16 cellular contexts compared by ENCODE assay signal in the genomic region with DNA sequence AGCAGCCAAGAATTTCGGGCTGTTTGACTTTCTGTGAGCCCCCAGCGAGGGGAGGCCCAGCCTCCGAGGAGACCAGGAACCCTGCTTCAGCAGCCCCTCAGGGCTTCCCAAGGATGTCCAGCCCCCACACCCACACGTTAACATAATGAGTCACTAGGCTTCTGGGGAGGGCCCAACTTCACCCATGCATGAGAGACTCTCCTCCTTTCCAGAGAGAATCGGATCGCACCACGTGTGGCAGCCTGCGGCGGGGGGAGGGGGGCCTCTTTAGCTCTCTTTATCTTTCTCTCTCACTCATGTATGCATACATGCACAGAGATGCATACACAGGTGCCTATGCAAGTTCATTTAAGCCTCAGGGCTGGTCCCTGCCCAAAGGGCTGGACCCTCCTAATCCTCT. TPM values are rescaled to one million over a fixed set of nuclear protein-coding genes. Genes with fewer than 3 reads are reported as not detected.
DNase-seq lines count a peak whose midpoint lies in the region; ATAC-seq, FAIRE-seq and TF ChIP-seq lines count a peak whose summit lies in the region.
"Had no signal": no experiment of that assay in that cellular context is flagged by ENCODE, and none has a peak within 500 bp of the region (broad histone marks: within the 10 kb centered on the region; RNA-seq: fewer than 3 reads in every experiment).

No MANE protein-coding gene starts in this region.

- peaks cover 29% of the 10 kb centered on the region for H3K79me1 ChIP-seq in mesenchymal stem cell (replicated peaks; ENCODE audit: low read length, poor library complexity, severe bottlenecking)

- H3K27ac ChIP-seq in K562 (ENCODE audit: extremely low read depth, low read depth, low read length) (peak overlapping the region; percentile 56; the same call in 2 of the 3 replicates), mesenchymal stem cell (ENCODE audit: low read length, poor library complexity, severe bottlenecking) (peak overlapping the region; percentile 84)
- H3K27ac ChIP-seq: BLaER1, KMS-11, ovary had no signal

- H3K9me3 ChIP-seq in K562 (replicated peaks; ENCODE audit: control insufficient read depth, insufficient read depth, low read depth, low read length) (no peaks in the 10 kb centered on the region), mesenchymal stem cell (ENCODE audit: control insufficient read depth, low read length) (no peaks in the 10 kb centered on the region)
- H3K9me3 ChIP-seq: BLaER1, ovary had no signal

- H3K36me3 ChIP-seq in K562 (ENCODE audit: control insufficient read depth, insufficient read depth, low read length) (peaks cover 68% of the 10 kb centered on the region), mesenchymal stem cell (ENCODE audit: control insufficient read depth in 1 of 2, insufficient read depth in 2 of 2, low read depth in 1 of 2, low read length in 2 of 2) (peaks cover 36 to 44% of the 10 kb centered on the region in 2 experiments)
- H3K36me3 ChIP-seq: ovary had no signal

- no peak overlapping the region for H3K14ac ChIP-seq in mesenchymal stem cell (ENCODE audit: low read length in 2 of 2)

- H3K79me2 ChIP-seq in K562 (ENCODE audit: control insufficient read depth, insufficient read depth, low read length), result peaks cover 21% of the 10 kb centered on the region

- peak overlapping the region; percentile 87 for H2AK5ac ChIP-seq in mesenchymal stem cell (ENCODE audit: low read length, severe bottlenecking)

- 0 out of 2 replicates have a peak, but pooled peaks cover under 1% of the 10 kb centered on the region for H4K20me1 ChIP-seq in K562 (replicated peaks; ENCODE audit: control insufficient read depth, insufficient read depth, low read length)

- peak overlapping the region; percentile 10; the same call in 1 of the 2 replicates for H3K4me2 ChIP-seq in K562 (ENCODE audit: insufficient read depth, low read length)
- H3K4me2 ChIP-seq in mesenchymal stem cell (ENCODE audit: low read length, poor library complexity, severe bottlenecking), result no peak overlapping the region
- H3K4me2 ChIP-seq: BLaER1, GM23338, KMS-11 had no signal

- no peak overlapping the region for H4K91ac ChIP-seq in mesenchymal stem cell (ENCODE audit: low read length)

- no peak overlapping the region for H2BK15ac ChIP-seq in mesenchymal stem cell (ENCODE audit: low read depth, poor library complexity, severe bottlenecking)

- TF ChIP-seq POLR2A in K562 (conservative IDR thresholded peaks at IDR 0.05), result no peak

- H4K8ac ChIP-seq in mesenchymal stem cell (ENCODE audit: low read length), result no peak overlapping the region

- no peak overlapping the region for H2BK12ac ChIP-seq in mesenchymal stem cell (ENCODE audit: low read length in 2 of 2)

- no peak; the same call in 1 of the 2 replicates for TF ChIP-seq EP300 in K562 (IDR thresholded peaks at IDR 0.05; ENCODE audit: low read length)

- H3K9me1 ChIP-seq in K562 (ENCODE audit: control insufficient read depth, insufficient read depth, low read length), result no peaks in the 10 kb centered on the region

- H3K9ac ChIP-seq in K562 (ENCODE audit: insufficient read depth in 1 of 2, low read depth in 2 of 2, low read length in 2 of 2) (peak overlapping the region; percentile 16 to 65; a peak in 3 of 4 replicates), mesenchymal stem cell (ENCODE audit: low read length) (peak overlapping the region; percentile 45)
- H3K9ac ChIP-seq: BLaER1, KMS-11 had no signal

- WGBS in K562 (ENCODE audit: insufficient coverage, low coverage, missing lambda C conversion rate), result 25% methylated on average over 8 of the region's 9 CpGs
- WGBS in mesenchymal stem cell, result 78% methylated on average over 9 of the region's 9 CpGs

- H2BK5ac ChIP-seq in mesenchymal stem cell (ENCODE audit: low read depth, low read length, poor library complexity, severe bottlenecking), result peak overlapping the region; percentile 79

- no peak for TF ChIP-seq CTCF in K562 (IDR thresholded peaks at IDR 0.05 in 2 of 3, conservative IDR thresholded peaks at IDR 0.05 in 1 of 3; ENCODE audit: insufficient read depth in 2 of 3, low read depth in 1 of 3, low read length in 3 of 3)

- H3K27me3 ChIP-seq in K562 (ENCODE audit: control insufficient read depth in 2 of 2, insufficient read depth in 2 of 2, low read length in 2 of 2) (no peaks in the 10 kb centered on the region), mesenchymal stem cell (ENCODE audit: control insufficient read depth in 1 of 2, insufficient read depth in 1 of 2, low read length in 2 of 2) (no peaks in the 10 kb centered on the region)
- H3K27me3 ChIP-seq: BLaER1, ovary had no signal

- BruUV-seq in K562 (replicated peaks; lab: Mats Ljungman, UMichigan), result no TSS peak

- H2AFZ ChIP-seq in K562 (ENCODE audit: low read depth, low read length), result no peak overlapping the region
- H2AFZ ChIP-seq in mesenchymal stem cell (ENCODE audit: low read depth, low read length), result no peak overlapping the region
- H2AFZ ChIP-seq: GM23338 had no signal

- intact Hi-C loops in K562 (cut with micrococcal nuclease), result loop anchor here (5.0 kb wide), 2 partner anchors 34 to 126 kb away; partner anchors contain the start of genes EIF2B5 and PSMD2

- CTCF ChIA-PET in K562 (lab: Yijun Ruan, JAX; ENCODE audit: low intra/inter-chr PET ratio), result no interaction called here

- POLR2A ChIA-PET in K562 (lab: Yijun Ruan, JAX), result interaction anchor here (1.1 to 3.6 kb wide), 4 partner anchors 13 to 27 kb away, joined by 5 to 27 read pairs (median 6); partner anchors contain the start of genes ABCF3 and DVL3

- in situ Hi-C loops in K562 (cut with MboI), result no loop called here

- H3K4me1 ChIP-seq in K562 (replicated peaks in 1 of 2; ENCODE audit: control insufficient read depth in 2 of 2, insufficient read depth in 2 of 2, low read length in 2 of 2), result peaks cover 31 to 32% of the 10 kb centered on the region in 2 experiments; a peak in 4 of 5 replicates
- peaks cover 28% of the 10 kb centered on the region for H3K4me1 ChIP-seq in mesenchymal stem cell (ENCODE audit: control insufficient read depth, insufficient read depth, low read depth, low read length)

- H2BK120ac ChIP-seq in mesenchymal stem cell (ENCODE audit: low read depth, low read length), result no peak overlapping the region

- DNase-seq in COLO829 (ENCODE audit: low spot score) (peak; percentile 88), HK-2 (ENCODE audit: unreplicated experiment) (peak; percentile 82), K562 (ENCODE audit: extremely low read depth in 1 of 4, low spot score in 3 of 4) (peak; percentile 71 to 84 (median 79)), mesenchymal stem cell (peak; percentile 14), COLO668 (lab: John Stamatoyannopoulos, UW; ENCODE audit: unreplicated experiment) (no peak), NCI-H2171 treated with DMSO at 0.1 percent for 48 hours (lab: John Stamatoyannopoulos, UW) (no peak), anterior cingulate cortex (lab: John Stamatoyannopoulos, UW) (no peak)
- DNase-seq: NCI-H2029; stimulated activated naive CD4-positive, alpha-beta T cell treated with Interleukin-2 at 50 U/mL for 16 hours; SW 1271 had no signal

- H3K4ac ChIP-seq in mesenchymal stem cell (ENCODE audit: low read depth in 1 of 2, low read length in 2 of 2), result no peak overlapping the region

- peak; percentile 3; the same call in 2 of the 3 replicates for ATAC-seq in K562
- no peak for ATAC-seq in HG03342 (IDR thresholded peaks at IDR 0.05; ENCODE audit: unreplicated experiment)
- ATAC-seq: GM23338 had no signal

- FAIRE-seq in K562 (lab: Jason Lieb, UNC), result peak; percentile 65

- H3K4me3 ChIP-seq in K562, result no peak overlapping the region
- H3K4me3 ChIP-seq in mesenchymal stem cell (ENCODE audit: insufficient read depth in 1 of 2, low read depth in 1 of 2, low read length in 2 of 2), result peak overlapping the region in 1 of 2 experiments; percentile 37
- H3K4me3 ChIP-seq: BLaER1, GM23338, ovary had no signal

- no peak overlapping the region for H3K18ac ChIP-seq in mesenchymal stem cell (ENCODE audit: low read depth in 1 of 2, low read length in 2 of 2)

- H3K23ac ChIP-seq in mesenchymal stem cell (ENCODE audit: low read length in 2 of 2), result no peak overlapping the region

- TF ChIP-seq RAD21 in K562 (CRISPR knock-in tag; conservative IDR thresholded peaks at IDR 0.05 in 1 of 2, IDR thresholded peaks at IDR 0.05 in 1 of 2), result no peak

RNA-seq across cellular contexts. Expression of gene AP2M1, which starts 3.1 kb away (rescaled TPM):
- total RNA-seq in K562 (2011; cell fraction: chromatin; rRNA removed; ENCODE audit: low replicate concordance), result 357 and 707 TPM in 2 replicates
- 352 and 411 TPM in 2 replicates for total RNA-seq in K562 (2011; cell fraction: nucleolus; rRNA removed)
- 363 and 369 TPM in 2 replicates for total RNA-seq in K562 (2011; cell fraction: nucleoplasm; rRNA removed)
- total RNA-seq in K562 (2014; rRNA removed), result 282 and 320 TPM in 2 replicates
- 277 and 296 TPM in 2 replicates for total RNA-seq in K562 (2014; rRNA removed; fragmentation: Illumina TruSeq; extraction: Trizol)
- total RNA-seq in K562 (2015; rRNA removed; fragmentation: Illumina TruSeq; extraction: Trizol), result 247 and 250 TPM in 2 replicates
- 367 and 385 TPM in 2 replicates for total RNA-seq in K562 (2021)
- polyA plus RNA-seq in K562 (2011; rRNA removed), result 505 and 704 TPM in 2 replicates
- 307 and 406 TPM in 2 replicates for polyA plus RNA-seq in K562 (2011; cell fraction: cytosol; rRNA removed)
- 576 and 635 TPM in 2 replicates for polyA plus RNA-seq in K562 (2011; cell fraction: nucleus; rRNA removed)
- 764 and 803 TPM in 2 replicates for polyA plus RNA-seq in K562 (2012)
- 400 and 440 TPM in 2 replicates for polyA plus RNA-seq in K562 (2014; fragmentation: Illumina TruSeq; extraction: Trizol)
- 100 to 1,000 TPM; 118 to 252 TPM for polyA plus RNA-seq in K562 (2014; fragmentation: Nextera tagmentation; extraction: Ambion mirVana)
- polyA plus RNA-seq in K562 (2014; rRNA removed), result 275 and 325 TPM in 2 replicates
- 381 and 396 TPM in 2 replicates for polyA minus RNA-seq in K562 (2011; rRNA and poly(A)+ RNA removed)
- polyA minus RNA-seq in K562 (2011; cell fraction: cytosol; rRNA and poly(A)+ RNA removed), result 150 and 169 TPM in 2 replicates
- 111 and 158 TPM in 2 replicates for polyA minus RNA-seq in K562 (2011; cell fraction: nucleus; rRNA and poly(A)+ RNA removed)
- 465 TPM for polyA plus RNA-seq in mesenchymal stem cell (2013, experiment 1 of 2)
- 472 TPM for polyA plus RNA-seq in mesenchymal stem cell (2013, experiment 2 of 2)

RNA-seq across cellular contexts. Expression of gene ABCF3, which starts 14.4 kb away (rescaled TPM):
- 203 and 374 TPM in 2 replicates for total RNA-seq in K562 (2011; cell fraction: chromatin; rRNA removed; ENCODE audit: low replicate concordance)
- total RNA-seq in K562 (2011; cell fraction: nucleolus; rRNA removed), result 204 and 235 TPM in 2 replicates
- total RNA-seq in K562 (2011; cell fraction: nucleoplasm; rRNA removed), result 155 and 178 TPM in 2 replicates
- 47.1 and 54.2 TPM in 2 replicates for total RNA-seq in K562 (2014; rRNA removed)
- total RNA-seq in K562 (2014; rRNA removed; fragmentation: Illumina TruSeq; extraction: Trizol), result 17.6 and 20.0 TPM in 2 replicates
- total RNA-seq in K562 (2015; rRNA removed; fragmentation: Illumina TruSeq; extraction: Trizol), result 33.6 and 37.7 TPM in 2 replicates
- 61.9 and 77.9 TPM in 2 replicates for total RNA-seq in K562 (2021)
- 45.1 and 59.3 TPM in 2 replicates for polyA plus RNA-seq in K562 (2011; rRNA removed)
- 54.7 and 103 TPM in 2 replicates for polyA plus RNA-seq in K562 (2011; cell fraction: cytosol; rRNA removed)
- polyA plus RNA-seq in K562 (2011; cell fraction: nucleus; rRNA removed), result 298 and 363 TPM in 2 replicates
- 47.0 and 54.1 TPM in 2 replicates for polyA plus RNA-seq in K562 (2012)
- polyA plus RNA-seq in K562 (2014; fragmentation: Illumina TruSeq; extraction: Trizol), result 51.0 and 57.1 TPM in 2 replicates
- 10 to 100 TPM in 1 of 2 experiments, 1 to 10 TPM in 1; 6.7 to 23.7 TPM for polyA plus RNA-seq in K562 (2014; fragmentation: Nextera tagmentation; extraction: Ambion mirVana)
- 65.0 and 68.5 TPM in 2 replicates for polyA plus RNA-seq in K562 (2014; rRNA removed)
- polyA minus RNA-seq in K562 (2011; rRNA and poly(A)+ RNA removed), result 45.4 and 50.7 TPM in 2 replicates
- 31.0 and 41.5 TPM in 2 replicates for polyA minus RNA-seq in K562 (2011; cell fraction: cytosol; rRNA and poly(A)+ RNA removed)
- polyA minus RNA-seq in K562 (2011; cell fraction: nucleus; rRNA and poly(A)+ RNA removed), result 96.3 and 137 TPM in 2 replicates
- 24.1 TPM for polyA plus RNA-seq in mesenchymal stem cell (2013, experiment 1 of 2)
- polyA plus RNA-seq in mesenchymal stem cell (2013, experiment 2 of 2), result 23.9 TPM

RNA-seq across cellular contexts. Expression of gene DVL3, which starts 16.4 kb away (rescaled TPM):
- total RNA-seq in K562 (2011; cell fraction: chromatin; rRNA removed; ENCODE audit: low replicate concordance), result 88.9 and 157 TPM in 2 replicates
- 73.2 and 83.2 TPM in 2 replicates for total RNA-seq in K562 (2011; cell fraction: nucleolus; rRNA removed)
- total RNA-seq in K562 (2011; cell fraction: nucleoplasm; rRNA removed), result 65.6 and 69.9 TPM in 2 replicates
- total RNA-seq in K562 (2014; rRNA removed) (25.7 and 26.5 TPM in 2 replicates), K562 (2014; rRNA removed; fragmentation: Illumina TruSeq; extraction: Trizol) (8.7 and 9.8 TPM in 2 replicates), K562 (2015; rRNA removed; fragmentation: Illumina TruSeq; extraction: Trizol) (16.0 and 17.2 TPM in 2 replicates), K562 (2021) (54.4 and 57.9 TPM in 2 replicates)
- polyA plus RNA-seq in K562 (2011; rRNA removed) (20.1 and 28.7 TPM in 2 replicates), K562 (2014; fragmentation: Illumina TruSeq; extraction: Trizol) (44.3 and 44.8 TPM in 2 replicates), K562 (2014; fragmentation: Nextera tagmentation; extraction: Ambion mirVana) (1 to 10 TPM; 3.1 to 5.4 TPM), K562 (2014; rRNA removed) (42.8 and 46.6 TPM in 2 replicates)
- polyA plus RNA-seq in K562 (2011; cell fraction: cytosol; rRNA removed), result 24.9 and 26.6 TPM in 2 replicates
- polyA plus RNA-seq in K562 (2011; cell fraction: nucleus; rRNA removed), result 70.4 and 103 TPM in 2 replicates
- 39.3 and 52.8 TPM in 2 replicates for polyA plus RNA-seq in K562 (2012)
- 14.5 and 16.5 TPM in 2 replicates for polyA minus RNA-seq in K562 (2011; rRNA and poly(A)+ RNA removed)
- 29.0 and 36.2 TPM in 2 replicates for polyA minus RNA-seq in K562 (2011; cell fraction: cytosol; rRNA and poly(A)+ RNA removed)
- polyA minus RNA-seq in K562 (2011; cell fraction: nucleus; rRNA and poly(A)+ RNA removed), result 20.6 and 36.3 TPM in 2 replicates
- 67.6 TPM for polyA plus RNA-seq in mesenchymal stem cell (2013, experiment 1 of 2)
- 65.3 TPM for polyA plus RNA-seq in mesenchymal stem cell (2013, experiment 2 of 2)

RNA-seq across cellular contexts. Expression of gene EIF2B5, which starts 36.4 kb away (rescaled TPM):
- 169 and 262 TPM in 2 replicates for total RNA-seq in K562 (2011; cell fraction: chromatin; rRNA removed; ENCODE audit: low replicate concordance)
- 136 and 137 TPM in 2 replicates for total RNA-seq in K562 (2011; cell fraction: nucleolus; rRNA removed)
- total RNA-seq in K562 (2011; cell fraction: nucleoplasm; rRNA removed), result 121 and 132 TPM in 2 replicates
- 66.4 and 91.1 TPM in 2 replicates for total RNA-seq in K562 (2014; rRNA removed)
- 70.4 and 70.8 TPM in 2 replicates for total RNA-seq in K562 (2014; rRNA removed; fragmentation: Illumina TruSeq; extraction: Trizol)
- total RNA-seq in K562 (2015; rRNA removed; fragmentation: Illumina TruSeq; extraction: Trizol), result 71.8 and 74.0 TPM in 2 replicates
- total RNA-seq in K562 (2021), result 62.9 and 67.5 TPM in 2 replicates
- 76.8 and 87.2 TPM in 2 replicates for polyA plus RNA-seq in K562 (2011; rRNA removed)
- 59.9 and 66.1 TPM in 2 replicates for polyA plus RNA-seq in K562 (2011; cell fraction: cytosol; rRNA removed)
- polyA plus RNA-seq in K562 (2011; cell fraction: nucleus; rRNA removed), result 209 and 258 TPM in 2 replicates
- polyA plus RNA-seq in K562 (2012), result 55.0 and 58.2 TPM in 2 replicates
- 70.9 and 75.5 TPM in 2 replicates for polyA plus RNA-seq in K562 (2014; fragmentation: Illumina TruSeq; extraction: Trizol)
- polyA plus RNA-seq in K562 (2014; fragmentation: Nextera tagmentation; extraction: Ambion mirVana), result 10 to 100 TPM; 19.1 to 31.8 TPM
- polyA plus RNA-seq in K562 (2014; rRNA removed), result 92.4 and 95.6 TPM in 2 replicates
- 70.4 and 76.8 TPM in 2 replicates for polyA minus RNA-seq in K562 (2011; rRNA and poly(A)+ RNA removed)
- 21.8 and 27.8 TPM in 2 replicates for polyA minus RNA-seq in K562 (2011; cell fraction: cytosol; rRNA and poly(A)+ RNA removed)
- polyA minus RNA-seq in K562 (2011; cell fraction: nucleus; rRNA and poly(A)+ RNA removed), result 59.4 and 76.5 TPM in 2 replicates
- 22.7 TPM for polyA plus RNA-seq in mesenchymal stem cell (2013, experiment 1 of 2)
- 22.7 TPM for polyA plus RNA-seq in mesenchymal stem cell (2013, experiment 2 of 2)

RNA-seq across cellular contexts. Expression of gene VWA5B2, which starts 57.8 kb away (rescaled TPM):
- not detected in 2 replicates for total RNA-seq in K562 (2011; cell fraction: chromatin; rRNA removed; ENCODE audit: low replicate concordance)
- not detected in 2 replicates for total RNA-seq in K562 (2011; cell fraction: nucleolus; rRNA removed)
- total RNA-seq in K562 (2011; cell fraction: nucleoplasm; rRNA removed), result not detected in 2 replicates
- not detected in 2 replicates for total RNA-seq in K562 (2014; rRNA removed)
- not detected in 2 replicates for total RNA-seq in K562 (2014; rRNA removed; fragmentation: Illumina TruSeq; extraction: Trizol)
- total RNA-seq in K562 (2015; rRNA removed; fragmentation: Illumina TruSeq; extraction: Trizol), result not detected in 2 replicates
- total RNA-seq in K562 (2021), result 0.04 TPM in 1 of 2 replicates, not detected in the other
- not detected in 2 replicates for polyA plus RNA-seq in K562 (2011; rRNA removed)
- not detected in 2 replicates for polyA plus RNA-seq in K562 (2011; cell fraction: cytosol; rRNA removed)
- not detected in 2 replicates for polyA plus RNA-seq in K562 (2011; cell fraction: nucleus; rRNA removed)
- 0.03 and 0.18 TPM in 2 replicates for polyA plus RNA-seq in K562 (2012)
- not detected in 2 replicates for polyA plus RNA-seq in K562 (2014; fragmentation: Illumina TruSeq; extraction: Trizol)
- polyA plus RNA-seq in K562 (2014; fragmentation: Nextera tagmentation; extraction: Ambion mirVana), result not detected
- polyA plus RNA-seq in K562 (2014; rRNA removed), result not detected in 2 replicates
- not detected in 2 replicates for polyA minus RNA-seq in K562 (2011; rRNA and poly(A)+ RNA removed)
- not detected in 2 replicates for polyA minus RNA-seq in K562 (2011; cell fraction: cytosol; rRNA and poly(A)+ RNA removed)
- polyA minus RNA-seq in K562 (2011; cell fraction: nucleus; rRNA and poly(A)+ RNA removed), result not detected in 2 replicates
- polyA plus RNA-seq in mesenchymal stem cell (2013, experiment 1 of 2), result not detected
- polyA plus RNA-seq in mesenchymal stem cell (2013, experiment 2 of 2), result not detected
- total RNA-seq: lower leg skin had no signal
- polyA plus RNA-seq: GM23338 had no signal

Comparison
In these comparisons a context has a peak if more than half of its experiments do, and no peak if none do; other contexts are left out.
1. DNase-seq: peak in COLO829 (single experiment), HK-2 (single experiment), K562 (4 of 4) and mesenchymal stem cell (single experiment); none in COLO668 (single experiment), NCI-H2171 treated with DMSO at 0.1 percent for 48 hours (single experiment) and anterior cingulate cortex (0 of 58).